ENCODE assay signal across 8 cellular contexts in the genomic region with DNA sequence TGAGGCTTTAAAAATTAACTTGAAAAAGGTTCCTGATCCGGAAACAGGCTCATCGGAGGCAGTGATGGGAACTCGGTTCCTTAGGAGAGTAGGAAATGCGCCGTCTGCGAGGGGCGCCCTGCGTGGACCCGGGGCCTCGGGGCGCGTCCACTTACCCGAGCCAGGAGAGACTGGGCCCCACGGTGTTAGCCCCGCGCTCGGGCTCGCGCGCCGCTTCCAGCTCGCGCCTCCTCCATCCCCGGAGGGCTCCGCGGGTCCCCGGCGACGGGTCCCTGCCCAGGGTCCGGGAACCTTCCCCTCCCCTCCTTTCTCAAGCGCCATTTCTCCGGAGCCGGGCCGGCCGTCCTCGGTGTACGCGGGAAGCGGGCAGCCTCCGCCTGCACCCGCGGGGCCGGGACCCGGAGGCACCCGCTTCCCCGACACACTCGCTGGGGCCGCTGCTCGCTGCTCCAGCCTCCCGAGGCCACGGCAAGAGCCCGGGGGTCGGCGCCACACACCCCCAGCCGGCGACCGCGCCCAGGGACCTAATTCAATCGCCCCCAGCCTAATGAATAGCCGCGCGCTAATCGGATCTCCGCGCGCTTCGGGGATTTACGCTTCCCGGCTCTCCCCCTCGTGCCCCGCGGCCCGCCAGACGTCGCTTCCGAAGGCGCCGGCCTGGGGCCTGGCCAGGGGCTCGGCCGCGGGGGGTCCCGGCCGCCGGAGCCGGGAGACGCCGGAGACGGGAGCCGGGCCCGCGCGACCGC. TPM values are rescaled to one million over a fixed set of nuclear protein-coding genes. Genes with fewer than 3 reads are reported as not detected.
A peak's percentile ranks its signal among the peaks of the same experiment; 100 is the strongest.
DNase-seq lines count a peak whose midpoint lies in the region; ATAC-seq and TF ChIP-seq lines count a peak whose summit lies in the region.

No MANE protein-coding gene starts in this region.

- H3K4me1 ChIP-seq in SJCRH30 (peaks cover 33% of the 10 kb centered on the region), foreskin keratinocyte (no peaks in the 10 kb centered on the region)

- H3K27ac ChIP-seq in SJCRH30: peak overlapping the region; percentile 45
- peak overlapping the region; percentile 81 for H3K27ac ChIP-seq in foreskin keratinocyte

- H3K27me3 ChIP-seq in SJCRH30 (no peaks in the 10 kb centered on the region), foreskin keratinocyte (no peaks in the 10 kb centered on the region)

- TF ChIP-seq CTCF in foreskin keratinocyte (conservative IDR thresholded peaks at IDR 0.05): no peak

- DNase-seq in SJCRH30 (peak; percentile 58 to 64), foreskin keratinocyte (no peak), retina (peak; percentile 78), KG1 (lab: John Stamatoyannopoulos, UW) (no peak), ACHN (no peak), NCI-H2107 (lab: John Stamatoyannopoulos, UW) (no peak)

- H3K36me3 ChIP-seq in SJCRH30: no peaks in the 10 kb centered on the region

- in situ Hi-C loops in ACHN (cut with HindIII; ENCODE audit: low pct_ligation_motif_present, low pct_unique_long_range_greater_than_20kb, low sequenced_read_pairs): no loop called here

- ATAC-seq in foreskin keratinocyte: no peak
- ATAC-seq in HG03196 (IDR thresholded peaks at IDR 0.05; ENCODE audit: unreplicated experiment): no peak

- H3K4me3 ChIP-seq in GM08714 (ENCODE audit: low read length) (peak overlapping the region; percentile 46; the same call in 1 of the 2 replicates), SJCRH30 (peak overlapping the region; percentile 69)

- no peaks in the 10 kb centered on the region for H3K9me3 ChIP-seq in SJCRH30 (replicated peaks)

RNA-seq across cellular contexts. Expression of a gene that starts 2.2 kb away (rescaled TPM):
- 17.4 and 20.0 TPM in 2 replicates for total RNA-seq in SJCRH30 (2014; rRNA removed; shearing (Covaris generic))
- total RNA-seq in foreskin keratinocyte: 4.4 and 5.6 TPM in 2 replicates
- 1.7 and 2.2 TPM in 2 replicates for polyA plus RNA-seq in foreskin keratinocyte

Comparison
In these comparisons a context has a peak if more than half of its experiments do, and no peak if none do; other contexts are left out.
1. DNase-seq: peak in SJCRH30 (2 of 2) and retina (single experiment); none in foreskin keratinocyte (0 of 2), KG1 (single experiment), ACHN (single experiment) and NCI-H2107 (single experiment).